13 cellular contexts compared by ENCODE assay signal in the genomic region with DNA sequence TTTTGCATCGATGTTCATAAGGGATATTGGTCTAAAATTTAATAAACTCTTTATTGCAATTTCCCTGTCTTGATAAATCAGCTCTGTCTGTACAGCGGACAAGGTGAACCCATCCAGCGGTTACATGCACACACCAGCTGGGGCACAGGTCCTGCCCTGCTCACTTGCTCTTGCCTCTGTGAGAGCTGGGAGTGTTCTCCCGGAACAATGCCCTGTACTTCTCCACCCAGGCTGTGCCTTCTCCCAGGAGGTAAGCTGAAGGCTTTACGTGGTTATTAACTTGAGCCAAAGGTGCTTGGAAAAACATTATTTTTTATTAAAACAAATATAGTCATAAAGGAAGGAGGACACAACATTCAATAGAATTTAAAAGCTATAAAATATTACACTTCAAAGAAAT.
DNase-seq lines count a peak whose midpoint lies in the region; ATAC-seq, FAIRE-seq and TF ChIP-seq lines count a peak whose summit lies in the region.
"Had no signal": no experiment of that assay in that cellular context is flagged by ENCODE, and none has a peak within 500 bp of the region (broad histone marks: within the 10 kb centered on the region; RNA-seq: fewer than 3 reads in every experiment).

No MANE protein-coding gene starts in this region.

- TF ChIP-seq POLR2A in H1 (IDR thresholded peaks at IDR 0.05; ENCODE audit: control extremely low read depth in 1 of 2, low read depth in 2 of 2, low read length in 2 of 2) = no peak

- no peak for TF ChIP-seq RAD21 in H1 (IDR thresholded peaks at IDR 0.05 in 1 of 2, conservative IDR thresholded peaks at IDR 0.05 in 1 of 2; ENCODE audit: low read depth in 2 of 2, low read length in 2 of 2)

- peaks cover 11 to 19% (median 16%) of the 10 kb centered on the region in 4 experiments for H3K4me1 ChIP-seq in H1 (replicated peaks in 1 of 4; ENCODE audit: control insufficient read depth in 3 of 4, insufficient read depth in 4 of 4, low read length in 3 of 4)
- H3K4me1 ChIP-seq in trophoblast cell (ENCODE audit: control insufficient read depth in 1 of 2, insufficient read depth in 2 of 2, low read length in 2 of 2) = peaks cover 0 to 3% of the 10 kb centered on the region in 2 experiments

- no peaks in the 10 kb centered on the region for H3K36me3 Mint-ChIP-seq in CD14-positive monocyte

- peaks cover 0 to 4% (median 1%) of the 10 kb centered on the region in 7 donors for H3K9me3 Mint-ChIP-seq in CD14-positive monocyte

- no peaks in the 10 kb centered on the region; a peak in 1 of 8 replicates for H3K36me3 ChIP-seq in H1 (ENCODE audit: control insufficient read depth in 2 of 4, insufficient read depth in 4 of 4, low read length in 3 of 4)
- H3K36me3 ChIP-seq in trophoblast cell (ENCODE audit: control insufficient read depth in 1 of 2, insufficient read depth in 2 of 2, low read length in 2 of 2) = peaks cover 0 to 5% of the 10 kb centered on the region in 2 experiments

- H3K9ac ChIP-seq in H1 (replicated peaks in 1 of 4; ENCODE audit: extremely low read depth in 1 of 4, low read depth in 3 of 4, low read length in 3 of 4) = no peak overlapping the region
- H3K9ac ChIP-seq in trophoblast cell (ENCODE audit: low read length) = no peak overlapping the region

- H3K27ac Mint-ChIP-seq in CD14-positive monocyte = no peak overlapping the region
- H3K27ac Mint-ChIP-seq: CD8-positive, alpha-beta memory T cell had no signal

- H2BK5ac ChIP-seq in H1 (ENCODE audit: low read depth, low read length) (peak overlapping the region; percentile 94; the same call in 1 of the 2 replicates), trophoblast cell (ENCODE audit: low read depth, low read length, poor library complexity) (no peak overlapping the region)

- no peaks in the 10 kb centered on the region for H3K79me1 ChIP-seq in H1 (ENCODE audit: low read depth, low read length)
- H3K79me1 ChIP-seq in trophoblast cell (ENCODE audit: low read length) = peaks cover 2% of the 10 kb centered on the region

- intact Hi-C loops in CD14-positive monocyte (cut with micrococcal nuclease) = no loop called here

- no peak overlapping the region for H4K8ac ChIP-seq in H1 (ENCODE audit: extremely low read depth, insufficient read depth, low read length)
- H4K8ac ChIP-seq in trophoblast cell (ENCODE audit: low read depth, low read length) = no peak overlapping the region

- H2BK12ac ChIP-seq in H1 (ENCODE audit: low read depth, low read length) (peak overlapping the region; percentile 85), trophoblast cell (ENCODE audit: low read length) (no peak overlapping the region)

- H3K27me3 Mint-ChIP-seq in CD14-positive monocyte (ENCODE audit: low read depth in 3 of 3) = peaks cover 0 to 3% (median 3%) of the 10 kb centered on the region in 3 donors

- H3K4me2 ChIP-seq in H1 (ENCODE audit: insufficient read depth in 1 of 2, low read depth in 2 of 2, low read length in 2 of 2) (peak overlapping the region; percentile 67 to 96; a peak in 3 of 4 replicates), trophoblast cell (ENCODE audit: low read length) (no peak overlapping the region)

- H3K4me3 ChIP-seq in H1 (ENCODE audit: extremely low read depth in 1 of 4, insufficient read depth in 2 of 4, low read depth in 3 of 4, low read length in 4 of 4) (peak overlapping the region in 1 of 4 experiments; percentile 48; a peak in 2 of 8 replicates), trophoblast cell (ENCODE audit: low read depth, low read length) (no peak overlapping the region)
- H3K4me3 ChIP-seq: K562 had no signal

- H3K9me3 ChIP-seq in H1 (ENCODE audit: insufficient read depth in 2 of 2, low read depth in 1 of 2, low read length in 1 of 2) (no peaks in the 10 kb centered on the region), trophoblast cell (ENCODE audit: insufficient read depth, low read depth, low read length) (peaks cover 7% of the 10 kb centered on the region)
- H3K9me3 ChIP-seq: Caco-2 had no signal

- no peak overlapping the region for H3K4me3 Mint-ChIP-seq in CD14-positive monocyte
- H3K4me3 Mint-ChIP-seq: CD8-positive, alpha-beta memory T cell had no signal

- H3K27ac ChIP-seq in H1 (ENCODE audit: low read depth, low read length) (no peak overlapping the region; the same call in 1 of the 2 replicates), trophoblast cell (ENCODE audit: low read depth, low read length) (no peak overlapping the region)
- H3K27ac ChIP-seq: 22Rv1 had no signal

- no peak for TF ChIP-seq CTCF in H1 (IDR thresholded peaks at IDR 0.05; ENCODE audit: control extremely low read depth in 1 of 3, insufficient read depth in 1 of 3, low read depth in 1 of 3, low read length in 3 of 3)
- no peak for TF ChIP-seq CTCF in CD14-positive monocyte (IDR thresholded peaks at IDR 0.05)

- no peak overlapping the region for H4K12ac ChIP-seq in trophoblast cell (ENCODE audit: low read depth, low read length)

- H3K23ac ChIP-seq in H1 (ENCODE audit: insufficient read length) (no peak overlapping the region), trophoblast cell (ENCODE audit: low read length) (peak overlapping the region; percentile 82)

- H3K23me2 ChIP-seq in H1 (ENCODE audit: low read depth, low read length) = peaks cover 8% of the 10 kb centered on the region

- H2AFZ ChIP-seq in H1 (ENCODE audit: low read length) (no peak overlapping the region), trophoblast cell (ENCODE audit: insufficient read depth, low read length, poor library complexity) (no peak overlapping the region)

- H3K27me3 ChIP-seq in H1 (replicated peaks in 1 of 4; ENCODE audit: control insufficient read depth in 3 of 4, extremely low read depth in 1 of 4, insufficient read depth in 3 of 4, low read length in 3 of 4) = no peaks in the 10 kb centered on the region
- no peaks in the 10 kb centered on the region for H3K27me3 ChIP-seq in trophoblast cell (ENCODE audit: insufficient read depth, low read length)

- H3K79me2 ChIP-seq in H1 (ENCODE audit: control insufficient read depth in 1 of 2, insufficient read depth in 2 of 2, low read length in 2 of 2) (no peaks in the 10 kb centered on the region), trophoblast cell (ENCODE audit: control insufficient read depth, insufficient read depth, low read length, poor library complexity) (no peaks in the 10 kb centered on the region)

- 0 out of 2 replicates have a peak overlapping the region, but pooled peaks have one; percentile 36 for H2BK15ac ChIP-seq in H1 (ENCODE audit: low read length)

- peak; percentile 4 for DNase-seq in activated CD4-positive, CD25-positive, alpha-beta regulatory T cell treated with anti-CD3 and anti-CD28 coated beads, Interleukin-2, amount 50 U/mL, for 72 hours
- no peak for DNase-seq in activated CD4-positive, CD25-positive, alpha-beta regulatory T cell (lab: John Stamatoyannopoulos, UW)
- DNase-seq in H1 (ENCODE audit: low read depth in 1 of 2, low spot score in 2 of 2) = no peak
- peak; percentile 18 for DNase-seq in left lobe of liver (ENCODE audit: low spot score)
- DNase-seq in trophoblast cell = no peak
- DNase-seq in CD14-positive monocyte (ENCODE audit: low spot score) = no peak
- DNase-seq: Caco-2; CD8-positive, alpha-beta memory T cell; GF-D8 had no signal

- no peak overlapping the region for H3K56ac ChIP-seq in H1 (replicated peaks; ENCODE audit: insufficient read length, low read depth, low read length)

- no peaks in the 10 kb centered on the region for H3K4me1 Mint-ChIP-seq in CD14-positive monocyte
- H3K4me1 Mint-ChIP-seq: CD8-positive, alpha-beta memory T cell had no signal

- peak overlapping the region; percentile 96 for H3K18ac ChIP-seq in H1 (ENCODE audit: extremely low read depth, low read length)
- no peak overlapping the region for H3K18ac ChIP-seq in trophoblast cell (ENCODE audit: low read length)

- FAIRE-seq in H1 (lab: Jason Lieb, UNC) = no peak
- FAIRE-seq: K562 had no signal

- no peak for TF ChIP-seq EP300 in H1 (IDR thresholded peaks at IDR 0.05; ENCODE audit: borderline replicate concordance in 1 of 2, low read depth in 2 of 2, low read length in 2 of 2)

- peak overlapping the region; percentile 55 for H4K5ac ChIP-seq in H1 (ENCODE audit: insufficient read length, low read depth, low read length)

- POLR2A ChIA-PET in H1 (lab: Charles Lee; ENCODE audit: partially characterized antibody) = interaction anchor here (1.1 to 1.6 kb wide), 5 partner anchors 9 to 160 kb away, joined by 3 to 7 read pairs (median 5); partner anchors contain the start of gene MALT1

- H3K14ac ChIP-seq in H1 (ENCODE audit: insufficient read length) = no peak overlapping the region
- no peak overlapping the region for H3K14ac ChIP-seq in trophoblast cell (ENCODE audit: low read length)

- H2AK5ac ChIP-seq in H1 (ENCODE audit: low read depth, low read length) (no peak overlapping the region), trophoblast cell (ENCODE audit: low read length) (no peak overlapping the region)

- peak overlapping the region; percentile 92; the same call in 1 of the 2 replicates for H2BK20ac ChIP-seq in H1 (ENCODE audit: low read length)

- H3K4ac ChIP-seq in H1 (replicated peaks; ENCODE audit: insufficient read length, low read depth, low read length) (no peak overlapping the region), trophoblast cell (ENCODE audit: low read depth, low read length) (no peak overlapping the region)

- H4K20me1 ChIP-seq in H1 (replicated peaks in 1 of 2; ENCODE audit: control insufficient read depth in 1 of 2, insufficient read depth in 2 of 2, low read length in 2 of 2) = peaks cover 0 to 7% of the 10 kb centered on the region in 2 experiments

- peak overlapping the region; percentile 75 for H4K91ac ChIP-seq in H1 (replicated peaks; ENCODE audit: insufficient read length, low read length)
- H4K91ac ChIP-seq in trophoblast cell (ENCODE audit: low read depth, low read length) = no peak overlapping the region

- CTCF ChIA-PET in H1 (lab: Charles Lee; ENCODE audit: partially characterized antibody) = interaction anchor here (0.5 to 2.0 kb wide), 6 partner anchors 8 to 572 kb away, joined by 3 to 10 read pairs (median 3); no protein-coding TSS in a partner anchor

- WGBS in H1 (ENCODE audit: extremely low coverage in 1 of 2, insufficient coverage in 1 of 2, insufficient read length in 1 of 2, insufficient replicate concordance in 2 of 2, low coverage in 1 of 2, low lambda C conversion rate in 2 of 2, missing lambda C conversion rate in 1 of 2), 2 experiments = 79% methylated on average over 5 of the region's 5 CpGs; no CpG with 5 or more reads in 1 of the 2 experiments
- no CpG with 5 or more reads among the region's 5 CpGs for WGBS in trophoblast cell (ENCODE audit: extremely low coverage, insufficient coverage, insufficient read length)

- no peak for ATAC-seq in left lobe of liver
- no peak for ATAC-seq in HG03520 (IDR thresholded peaks at IDR 0.05; ENCODE audit: unreplicated experiment)
- ATAC-seq in HG03045 (IDR thresholded peaks at IDR 0.05; ENCODE audit: unreplicated experiment) = no peak
- ATAC-seq: K562 had no signal

- H2BK120ac ChIP-seq in H1 (replicated peaks; ENCODE audit: low read depth, low read length) (no peak overlapping the region), trophoblast cell (ENCODE audit: insufficient read depth, low read length, poor library complexity) (no peak overlapping the region)

TF ChIP-seq in H1, 55 proteins besides CTCF, POLR2A, EP300 and RAD21 (continues in another document):
- no peak for TF ChIP-seq HDAC2 (IDR thresholded peaks at IDR 0.05; ENCODE audit: borderline replicate concordance in 1 of 2, low read depth in 2 of 2, low read length in 2 of 2)

Comparison
In these comparisons a context has a peak if more than half of its experiments do, and no peak if none do; other contexts are left out.
1. DNase-seq: peak in activated CD4-positive, CD25-positive, alpha-beta regulatory T cell treated with anti-CD3 and anti-CD28 coated beads, Interleukin-2, amount 50 U/mL, for 72 hours (single experiment) and left lobe of liver (single experiment); none in activated CD4-positive, CD25-positive, alpha-beta regulatory T cell (0 of 4), H1 (0 of 2), trophoblast cell (0 of 2) and CD14-positive monocyte (single experiment).